In genomic region chr10:1186693-1186990, GRCh38 we compare ENCODE assay signal across 21 cellular contexts.
DNase-seq lines count a peak whose midpoint lies in the region; ATAC-seq and TF ChIP-seq lines count a peak whose summit lies in the region.
"Had no signal": no experiment of that assay in that cellular context is flagged by ENCODE, and none has a peak within 500 bp of the region (broad histone marks: within the 10 kb centered on the region; RNA-seq: fewer than 3 reads in every experiment).

No MANE protein-coding gene starts in this region.

- H3K4me3 ChIP-seq in heart left ventricle (no peak overlapping the region), tibial nerve (no peak overlapping the region), WERI-Rb-1 (ENCODE audit: low read depth, low read length) (no peak overlapping the region)
- H3K4me3 ChIP-seq: GM23248, SJSA1 had no signal

- WGBS in heart left ventricle, 4 donors: 73 to 86% (median 78%) methylated on average over 4 to 7 of the region's 7 CpGs
- 67 to 88% methylated on average over 3 to 5 of the region's 7 CpGs for WGBS in tibial nerve, 2 donors

- H3K27ac ChIP-seq in heart left ventricle (no peak overlapping the region), angular gyrus (ENCODE audit: low read depth, low read length) (peak overlapping the region; percentile 99), tibial nerve (peak overlapping the region in 3 of 4 donors; percentile 85 to 96 (median 91)), WERI-Rb-1 (no peak overlapping the region)
- H3K27ac ChIP-seq: GM23248, SJSA1 had no signal

- TF ChIP-seq POLR2A in heart left ventricle (IDR thresholded peaks at IDR 0.05): no peak
- no peak for TF ChIP-seq POLR2A in tibial nerve (IDR thresholded peaks at IDR 0.05)

- no peaks in the 10 kb centered on the region for H3K36me3 Mint-ChIP-seq in T-cell
- H3K36me3 Mint-ChIP-seq: CD4-positive, alpha-beta memory T cell had no signal

- POLR2A ChIA-PET in T-cell (lab: Charles Lee): no interaction called here

- H3K27me3 Mint-ChIP-seq in T-cell: peaks cover 0 to 5% of the 10 kb centered on the region in 2 donors

- H3K36me3 ChIP-seq in heart left ventricle (no peaks in the 10 kb centered on the region), tibial nerve (no peaks in the 10 kb centered on the region), WERI-Rb-1 (no peaks in the 10 kb centered on the region)
- H3K36me3 ChIP-seq: BE2C, SJSA1 had no signal

- H3K27me3 ChIP-seq in heart left ventricle (peaks cover 0 to 17% (median 0%) of the 10 kb centered on the region in 9 donors), tibial nerve (no peaks in the 10 kb centered on the region), WERI-Rb-1 (ENCODE audit: insufficient read depth, low read depth, severe bottlenecking) (peaks cover 32% of the 10 kb centered on the region)
- H3K27me3 ChIP-seq: BE2C had no signal

- DNase-seq in Right ventricle myocardium inferior (ENCODE audit: missing footprints) (peak; percentile 18), heart left ventricle (no peak), mesenteric fat pad (ENCODE audit: low spot score) (peak; percentile 71), tibial nerve (ENCODE audit: low spot score in 2 of 2) (no peak), WERI-Rb-1 (no peak), T-cell (no peak)
- DNase-seq: BE2C; CD4-positive, alpha-beta memory T cell; GM23248; H9; HFFc6; IMR-90; NCI-H1105 treated with DMSO at 0.1 percent for 48 hours; NCI-H1694; NCI-H2081 treated with DMSO at 0.1 percent for 48 hours; NCI-H2171 treated with DMSO at 0.1 percent for 48 hours; NCI-H524 treated with DMSO at 0.1 percent for 48 hours; NCI-H82 had no signal

- no peak for ATAC-seq in Right ventricle myocardium inferior
- ATAC-seq in heart left ventricle: no peak
- ATAC-seq in T-cell (replicated peaks in 1 of 4): no peak

- intact Hi-C loops in Right ventricle myocardium inferior (cut with DNase I): no loop called here
- intact Hi-C loops in heart left ventricle (cut with DNase I): no loop called here

- no peaks in the 10 kb centered on the region for H3K9me3 Mint-ChIP-seq in T-cell
- H3K9me3 Mint-ChIP-seq: CD4-positive, alpha-beta memory T cell; H9; HFFc6 had no signal

- no peak overlapping the region for H3K27ac Mint-ChIP-seq in T-cell
- H3K27ac Mint-ChIP-seq: CD4-positive, alpha-beta memory T cell; H9; HFFc6 had no signal

- H3K4me1 Mint-ChIP-seq in T-cell: no peaks in the 10 kb centered on the region

- H3K9me3 ChIP-seq in heart left ventricle (no peaks in the 10 kb centered on the region), tibial nerve (no peaks in the 10 kb centered on the region), WERI-Rb-1 (ENCODE audit: severe bottlenecking) (no peaks in the 10 kb centered on the region)
- H3K9me3 ChIP-seq: BE2C, Caco-2, SJSA1 had no signal

- TF ChIP-seq CTCF in heart left ventricle (IDR thresholded peaks at IDR 0.05): no peak
- TF ChIP-seq CTCF in tibial nerve (IDR thresholded peaks at IDR 0.05): no peak
- TF ChIP-seq CTCF in WERI-Rb-1 (IDR thresholded peaks at IDR 0.05; ENCODE audit: low read depth, low read length): no peak

- H3K4me3 Mint-ChIP-seq in T-cell: no peak overlapping the region
- H3K4me3 Mint-ChIP-seq: CD4-positive, alpha-beta memory T cell; H9; HFFc6 had no signal

- H3K4me1 ChIP-seq in heart left ventricle (no peaks in the 10 kb centered on the region), tibial nerve (peaks cover 0 to 29% (median 17%) of the 10 kb centered on the region in 4 donors)
- H3K4me1 ChIP-seq: BE2C, SJSA1 had no signal

- CTCF ChIA-PET in T-cell (lab: Charles Lee): no interaction called here

- TF ChIP-seq EP300 in tibial nerve (IDR thresholded peaks at IDR 0.05): no peak

Comparison
In these comparisons a context has a peak if more than half of its experiments do, and no peak if none do; other contexts are left out.
1. DNase-seq: peak in Right ventricle myocardium inferior (single experiment) and mesenteric fat pad (single experiment); none in heart left ventricle (0 of 5), tibial nerve (0 of 2), WERI-Rb-1 (single experiment) and T-cell (0 of 34).
2. H3K27ac ChIP-seq: peak in angular gyrus (single experiment) and tibial nerve (3 of 4); none in heart left ventricle (0 of 12) and WERI-Rb-1 (single experiment).